ENCODE assay signal across 8 cellular contexts in genomic region chr19:48633148-48634035, GRCh38. TPM values are rescaled to one million over a fixed set of nuclear protein-coding genes. Genes with fewer than 3 reads are reported as not detected.
DNase-seq lines count a peak whose midpoint lies in the region; ATAC-seq, FAIRE-seq and TF ChIP-seq lines count a peak whose summit lies in the region.

No MANE protein-coding gene starts in this region.

- H3K4me1 ChIP-seq in muscle layer of colon (ENCODE audit: insufficient read depth, low read length): peaks cover 55% of the 10 kb centered on the region
- peaks cover 10% of the 10 kb centered on the region for H3K4me1 ChIP-seq in mesendoderm (ENCODE audit: control insufficient read depth, low read depth, low read length)

- no peak for TF ChIP-seq CTCF in bronchial epithelial cell (IDR thresholded peaks at IDR 0.05; ENCODE audit: insufficient read depth, low read length, severe bottlenecking)

- H3K36me3 ChIP-seq in bronchial epithelial cell (ENCODE audit: control insufficient read depth, insufficient read depth, low read length): peaks cover 7% of the 10 kb centered on the region
- H3K36me3 ChIP-seq in muscle layer of colon (ENCODE audit: insufficient read depth, low read length): peaks cover 39% of the 10 kb centered on the region
- H3K36me3 ChIP-seq in mesendoderm (ENCODE audit: control insufficient read depth, insufficient read depth, low read length): no peaks in the 10 kb centered on the region

- no peak overlapping the region for H2BK5ac ChIP-seq in mesendoderm (ENCODE audit: low read length)

- H4K5ac ChIP-seq in mesendoderm (ENCODE audit: low read length): no peak overlapping the region

- no peaks in the 10 kb centered on the region for H3K79me1 ChIP-seq in mesendoderm (ENCODE audit: low read length)

- intact Hi-C loops in Right ventricle myocardium inferior (cut with DNase I): no loop called here
- intact Hi-C loops in cardiac septum (cut with DNase I): no loop called here

- H3K18ac ChIP-seq in mesendoderm (ENCODE audit: low read length): no peak overlapping the region

- H3K4me2 ChIP-seq in mesendoderm (ENCODE audit: low read length): no peak overlapping the region

- no peak overlapping the region for H3K4ac ChIP-seq in mesendoderm (ENCODE audit: low read depth, low read length)

- no peak overlapping the region for H2BK15ac ChIP-seq in mesendoderm (replicated peaks; ENCODE audit: low read depth)

- H3K56ac ChIP-seq in mesendoderm (ENCODE audit: low read length): no peak overlapping the region

- ATAC-seq in Right ventricle myocardium inferior: no peak

- peak; percentile 55 for DNase-seq in Right ventricle myocardium inferior (ENCODE audit: missing footprints)
- DNase-seq in cardiac septum (ENCODE audit: low spot score): no peak
- DNase-seq in bronchial epithelial cell (ENCODE audit: low read depth): peak; percentile 40
- DNase-seq in SIG-M5 treated with dmso at 0.1 percent for 504 hours (lab: John Stamatoyannopoulos, UW; ENCODE audit: unreplicated experiment): no peak
- DNase-seq in globus pallidus (ENCODE audit: low spot score): no peak
- no peak for DNase-seq in effector CD8-positive, alpha-beta T cell (lab: John Stamatoyannopoulos, UW)
- DNase-seq in mesendoderm: no peak

- H3K4me3 ChIP-seq in bronchial epithelial cell (ENCODE audit: low read depth, low read length) (no peak overlapping the region), muscle layer of colon (ENCODE audit: low read depth in 1 of 2, low read length in 2 of 2) (peak overlapping the region; percentile 15 to 91), mesendoderm (ENCODE audit: low read length) (no peak overlapping the region)

- no peak overlapping the region for H2BK120ac ChIP-seq in mesendoderm (ENCODE audit: low read depth, low read length)

- no peak for FAIRE-seq in bronchial epithelial cell (lab: Jason Lieb, UNC)

- no peak overlapping the region for H2AK5ac ChIP-seq in mesendoderm (ENCODE audit: low read length)

- no peaks in the 10 kb centered on the region for H3K9me3 ChIP-seq in muscle layer of colon (ENCODE audit: low read length)

- H3K23ac ChIP-seq in mesendoderm (ENCODE audit: low read length): no peak overlapping the region

- H3K27ac ChIP-seq in muscle layer of colon (ENCODE audit: low read depth, low read length): no peak overlapping the region
- no peak overlapping the region for H3K27ac ChIP-seq in mesendoderm (ENCODE audit: low read depth, low read length)

- WGBS in mesendoderm (ENCODE audit: extremely low coverage, insufficient coverage, low lambda C conversion rate): no CpG with 5 or more reads among the region's 22 CpGs

- H3K9ac ChIP-seq in muscle layer of colon (ENCODE audit: low read length) (peak overlapping the region; percentile 29), mesendoderm (ENCODE audit: low read length) (no peak overlapping the region)

- no peaks in the 10 kb centered on the region for H3K27me3 ChIP-seq in bronchial epithelial cell (ENCODE audit: control insufficient read depth, insufficient read depth, low read length)
- H3K27me3 ChIP-seq in muscle layer of colon (ENCODE audit: control insufficient read depth in 1 of 2, insufficient read depth in 2 of 2, low read length in 2 of 2): no peaks in the 10 kb centered on the region
- H3K27me3 ChIP-seq in mesendoderm (ENCODE audit: insufficient read depth, low read length, poor library complexity): peaks cover 9% of the 10 kb centered on the region

- no peak overlapping the region for H4K8ac ChIP-seq in mesendoderm (ENCODE audit: low read depth, low read length)

- H3K79me2 ChIP-seq in mesendoderm (ENCODE audit: control insufficient read depth, insufficient read depth, low read length): no peaks in the 10 kb centered on the region

RNA-seq across cellular contexts. Expression of gene DBP, which starts 3.8 kb away (rescaled TPM):
- 15.2 TPM for total RNA-seq in Right ventricle myocardium inferior
- total RNA-seq in cardiac septum: 4.4 TPM
- total RNA-seq in bronchial epithelial cell: 6.6 and 8.7 TPM in 2 replicates
- 2.0 TPM for polyA plus RNA-seq in mesendoderm (2013, experiment 1 of 2)
- polyA plus RNA-seq in mesendoderm (2013, experiment 2 of 2): 1.9 TPM

RNA-seq across cellular contexts. Expression of gene CA11, which starts 12.6 kb away (rescaled TPM):
- 8.4 TPM for total RNA-seq in Right ventricle myocardium inferior
- 6.5 TPM for total RNA-seq in cardiac septum
- 2.4 and 4.4 TPM in 2 replicates for total RNA-seq in bronchial epithelial cell
- polyA plus RNA-seq in mesendoderm (2013, experiment 1 of 2): 29.3 TPM
- 31.9 TPM for polyA plus RNA-seq in mesendoderm (2013, experiment 2 of 2)

RNA-seq across cellular contexts. Expression of gene SPHK2, which starts 14.1 kb away (rescaled TPM):
- total RNA-seq in Right ventricle myocardium inferior: 7.2 TPM
- total RNA-seq in cardiac septum: 8.5 TPM
- 3.3 and 3.4 TPM in 2 replicates for total RNA-seq in bronchial epithelial cell
- 19.4 TPM for polyA plus RNA-seq in mesendoderm (2013, experiment 1 of 2)
- polyA plus RNA-seq in mesendoderm (2013, experiment 2 of 2): 20.6 TPM

RNA-seq across cellular contexts. Expression of gene RPL18, which starts 14.4 kb away (rescaled TPM):
- total RNA-seq in Right ventricle myocardium inferior: 604 TPM
- 437 TPM for total RNA-seq in cardiac septum
- 3,143 and 4,233 TPM in 2 replicates for total RNA-seq in bronchial epithelial cell
- polyA plus RNA-seq in mesendoderm (2013, experiment 1 of 2): 1,890 TPM
- 1,896 TPM for polyA plus RNA-seq in mesendoderm (2013, experiment 2 of 2)

RNA-seq across cellular contexts. Expression of gene FAM83E, which starts 18.5 kb away (rescaled TPM):
- total RNA-seq in Right ventricle myocardium inferior (not detected), cardiac septum (not detected), bronchial epithelial cell (21.9 and 62.3 TPM in 2 replicates)
- polyA plus RNA-seq in mesendoderm (2013, experiment 1 of 2): 1.4 TPM
- polyA plus RNA-seq in mesendoderm (2013, experiment 2 of 2): 1.7 TPM

Comparison
In these comparisons a context has a peak if more than half of its experiments do, and no peak if none do; other contexts are left out.
1. DNase-seq: peak in Right ventricle myocardium inferior (single experiment) and bronchial epithelial cell (single experiment); none in cardiac septum (single experiment), SIG-M5 treated with dmso at 0.1 percent for 504 hours (single experiment), globus pallidus (single experiment), effector CD8-positive, alpha-beta T cell (single experiment) and mesendoderm (single experiment).
2. H3K4me3 ChIP-seq: peak in muscle layer of colon (2 of 2); none in bronchial epithelial cell (single experiment) and mesendoderm (single experiment).